In the genomic region with DNA sequence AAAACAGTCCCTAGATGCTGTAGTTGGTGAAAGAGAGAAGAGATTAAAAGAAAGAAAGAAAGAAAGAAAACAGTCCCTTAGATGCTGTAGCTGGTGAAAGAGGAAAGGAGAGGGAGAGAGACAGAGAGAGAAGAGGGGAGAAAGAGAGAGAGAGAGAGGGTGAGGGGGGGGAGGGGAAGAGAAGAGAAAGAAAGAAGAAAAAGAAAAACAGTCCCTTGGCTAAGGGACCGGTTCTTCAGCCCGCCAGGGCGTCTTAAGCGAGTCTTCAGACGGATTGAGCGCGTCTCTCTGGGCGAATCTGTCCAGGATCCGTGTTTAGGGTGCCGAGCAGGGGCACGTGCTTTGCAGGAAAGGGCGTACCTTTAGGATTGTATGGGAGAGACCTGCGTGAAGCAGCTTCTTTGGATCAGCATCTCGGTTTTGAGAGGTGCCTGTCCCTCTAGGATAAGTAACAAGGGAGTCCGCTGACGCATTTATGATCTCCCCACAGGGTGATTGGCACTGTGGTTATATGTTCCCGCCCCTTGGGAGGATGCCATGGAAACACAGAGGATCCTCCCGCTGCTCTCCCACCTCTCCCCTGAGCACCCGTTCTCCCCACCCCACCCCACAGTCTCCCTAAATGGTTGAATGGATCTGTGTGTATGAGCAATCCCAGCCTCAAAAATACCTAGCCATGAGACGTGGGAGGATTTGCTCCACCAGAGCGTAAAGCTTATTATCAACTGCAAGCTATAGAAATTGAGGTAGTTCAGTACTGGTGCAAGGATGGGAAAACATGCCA, we compare ENCODE assay signal across 1 cellular context.
TF ChIP-seq lines count a peak whose summit lies in the region.

No MANE protein-coding gene starts in this region.

TF ChIP-seq in HEK293, 187 proteins besides CTCF, POLR2A, EP300 and RAD21 (continued from another document):
- TF ChIP-seq, protein P1, sequence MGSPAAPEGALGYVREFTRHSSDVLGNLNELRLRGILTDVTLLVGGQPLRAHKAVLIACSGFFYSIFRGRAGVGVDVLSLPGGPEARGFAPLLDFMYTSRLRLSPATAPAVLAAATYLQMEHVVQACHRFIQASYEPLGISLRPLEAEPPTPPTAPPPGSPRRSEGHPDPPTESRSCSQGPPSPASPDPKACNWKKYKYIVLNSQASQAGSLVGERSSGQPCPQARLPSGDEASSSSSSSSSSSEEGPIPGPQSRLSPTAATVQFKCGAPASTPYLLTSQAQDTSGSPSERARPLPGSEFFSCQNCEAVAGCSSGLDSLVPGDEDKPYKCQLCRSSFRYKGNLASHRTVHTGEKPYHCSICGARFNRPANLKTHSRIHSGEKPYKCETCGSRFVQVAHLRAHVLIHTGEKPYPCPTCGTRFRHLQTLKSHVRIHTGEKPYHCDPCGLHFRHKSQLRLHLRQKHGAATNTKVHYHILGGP (tag by site-specific recombination; IDR thresholded peaks at IDR 0.05) = no peak
- no peak for TF ChIP-seq ZNF660 (tag by site-specific recombination; IDR thresholded peaks at IDR 0.05)
- TF ChIP-seq, protein P2, sequence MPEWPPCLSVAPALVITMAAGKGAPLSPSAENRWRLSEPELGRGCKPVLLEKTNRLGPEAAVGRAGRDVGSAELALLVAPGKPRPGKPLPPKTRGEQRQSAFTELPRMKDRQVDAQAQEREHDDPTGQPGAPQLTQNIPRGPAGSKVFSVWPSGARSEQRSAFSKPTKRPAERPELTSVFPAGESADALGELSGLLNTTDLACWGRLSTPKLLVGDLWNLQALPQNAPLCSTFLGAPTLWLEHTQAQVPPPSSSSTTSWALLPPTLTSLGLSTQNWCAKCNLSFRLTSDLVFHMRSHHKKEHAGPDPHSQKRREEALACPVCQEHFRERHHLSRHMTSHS (tag by site-specific recombination; IDR thresholded peaks at IDR 0.05) = no peak
- TF ChIP-seq, protein P3, sequence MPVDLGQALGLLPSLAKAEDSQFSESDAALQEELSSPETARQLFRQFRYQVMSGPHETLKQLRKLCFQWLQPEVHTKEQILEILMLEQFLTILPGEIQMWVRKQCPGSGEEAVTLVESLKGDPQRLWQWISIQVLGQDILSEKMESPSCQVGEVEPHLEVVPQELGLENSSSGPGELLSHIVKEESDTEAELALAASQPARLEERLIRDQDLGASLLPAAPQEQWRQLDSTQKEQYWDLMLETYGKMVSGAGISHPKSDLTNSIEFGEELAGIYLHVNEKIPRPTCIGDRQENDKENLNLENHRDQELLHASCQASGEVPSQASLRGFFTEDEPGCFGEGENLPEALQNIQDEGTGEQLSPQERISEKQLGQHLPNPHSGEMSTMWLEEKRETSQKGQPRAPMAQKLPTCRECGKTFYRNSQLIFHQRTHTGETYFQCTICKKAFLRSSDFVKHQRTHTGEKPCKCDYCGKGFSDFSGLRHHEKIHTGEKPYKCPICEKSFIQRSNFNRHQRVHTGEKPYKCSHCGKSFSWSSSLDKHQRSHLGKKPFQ (tag by site-specific recombination; IDR thresholded peaks at IDR 0.05) = no peak
- no peak for TF ChIP-seq ZNF121 (tag by site-specific recombination; IDR thresholded peaks at IDR 0.05)
- no peak for TF ChIP-seq ZNF223 (tag by site-specific recombination; IDR thresholded peaks at IDR 0.05)
- no peak for TF ChIP-seq ZNF776 (tag by site-specific recombination; IDR thresholded peaks at IDR 0.05; ENCODE audit: borderline replicate concordance)
- TF ChIP-seq, protein P4, sequence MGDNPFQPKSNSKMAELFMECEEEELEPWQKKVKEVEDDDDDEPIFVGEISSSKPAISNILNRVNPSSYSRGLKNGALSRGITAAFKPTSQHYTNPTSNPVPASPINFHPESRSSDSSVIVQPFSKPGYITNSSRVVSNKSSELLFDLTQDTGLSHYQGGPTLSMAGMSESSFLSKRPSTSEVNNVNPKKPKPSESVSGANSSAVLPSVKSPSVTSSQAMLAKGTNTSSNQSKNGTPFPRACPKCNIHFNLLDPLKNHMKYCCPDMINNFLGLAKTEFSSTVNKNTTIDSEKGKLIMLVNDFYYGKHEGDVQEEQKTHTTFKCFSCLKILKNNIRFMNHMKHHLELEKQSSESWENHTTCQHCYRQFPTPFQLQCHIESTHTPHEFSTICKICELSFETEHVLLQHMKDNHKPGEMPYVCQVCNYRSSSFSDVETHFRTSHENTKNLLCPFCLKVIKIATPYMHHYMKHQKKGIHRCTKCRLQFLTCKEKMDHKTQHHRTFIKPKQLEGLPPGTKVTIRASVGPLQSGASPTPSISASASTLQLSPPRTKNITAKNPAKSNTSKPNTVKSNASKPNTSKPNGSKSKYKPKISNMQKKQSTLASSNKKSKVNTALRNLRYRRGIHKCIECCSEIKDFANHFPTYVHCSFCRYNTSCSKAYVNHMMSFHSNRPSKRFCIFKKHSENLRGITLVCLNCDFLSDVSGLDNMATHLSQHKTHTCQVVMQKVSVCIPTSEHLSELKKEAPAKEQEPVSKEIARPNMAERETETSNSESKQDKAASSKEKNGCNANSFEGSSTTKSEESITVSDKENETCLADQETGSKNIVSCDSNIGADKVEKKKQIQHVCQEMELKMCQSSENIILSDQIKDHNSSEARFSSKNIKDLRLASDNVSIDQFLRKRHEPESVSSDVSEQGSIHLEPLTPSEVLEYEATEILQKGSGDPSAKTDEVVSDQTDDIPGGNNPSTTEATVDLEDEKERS (tag by site-specific recombination; IDR thresholded peaks at IDR 0.05) = no peak; the same call in 1 of the 2 replicates
- no peak for TF ChIP-seq ZNF132 (tag by site-specific recombination; IDR thresholded peaks at IDR 0.05; ENCODE audit: borderline replicate concordance)
- no peak for TF ChIP-seq ZBTB1 (tag by site-specific recombination; IDR thresholded peaks at IDR 0.05)
- TF ChIP-seq ZNF596 (tag by site-specific recombination; IDR thresholded peaks at IDR 0.05) = peak; percentile 80
TF ChIP-seq in HEK293: peak in this region for 41.
